In the genomic region with DNA sequence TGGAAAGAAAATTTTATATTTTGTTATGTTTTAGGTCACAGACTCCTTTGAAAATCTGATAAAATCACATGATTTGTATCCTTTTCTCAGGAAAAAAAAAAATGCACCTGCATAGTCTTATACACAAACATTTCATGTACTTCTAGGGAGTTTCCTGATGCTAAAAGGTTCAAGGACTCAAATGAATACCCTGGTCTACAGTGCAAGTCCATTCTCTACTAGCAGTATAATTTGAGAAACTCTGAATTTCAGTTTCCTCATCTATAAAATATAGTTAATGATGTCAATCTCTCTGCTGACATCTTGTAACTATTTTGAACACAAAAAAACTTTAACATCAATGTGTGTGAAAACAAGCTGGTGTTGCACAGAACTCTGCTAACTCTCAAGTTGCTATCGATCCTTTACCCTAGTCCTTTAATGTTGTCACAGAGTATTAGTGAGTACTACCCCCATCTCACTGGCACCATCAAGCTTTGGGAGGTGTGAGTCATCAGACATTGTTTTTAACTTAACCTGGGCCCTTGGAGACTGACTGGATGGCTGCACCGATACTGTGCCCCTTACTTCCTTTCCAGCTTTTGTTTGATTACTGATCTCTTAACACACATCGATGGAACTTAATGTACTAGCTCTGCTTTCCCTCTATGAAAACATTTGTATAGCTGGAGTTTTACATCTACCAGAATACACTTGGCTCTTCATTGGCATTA, we compare ENCODE assay signal across 15 cellular contexts.
DNase-seq lines count a peak whose midpoint lies in the region; ATAC-seq, FAIRE-seq and TF ChIP-seq lines count a peak whose summit lies in the region.
"Had no signal": no experiment of that assay in that cellular context is flagged by ENCODE, and none has a peak within 500 bp of the region (broad histone marks: within the 10 kb centered on the region; RNA-seq: fewer than 3 reads in every experiment).

No MANE protein-coding gene starts in this region.

- BruUV-seq in Calu3 (replicated peaks; lab: Mats Ljungman, UMichigan): no TSS peak

- no peaks in the 10 kb centered on the region for H3K36me3 Mint-ChIP-seq in Calu3 (ENCODE audit: insufficient read depth, unreplicated experiment)

- H3K79me2 ChIP-seq in osteoblast (ENCODE audit: insufficient read depth, low read length): no peaks in the 10 kb centered on the region

- H4K20me1 ChIP-seq in osteoblast (ENCODE audit: insufficient read depth, low read length): no peaks in the 10 kb centered on the region

- H3K9me3 ChIP-seq in osteoblast (ENCODE audit: low read depth, low read length): no peaks in the 10 kb centered on the region
- H3K9me3 ChIP-seq: ascending aorta had no signal

- no peak overlapping the region for H3K27ac Mint-ChIP-seq in Calu3 (ENCODE audit: unreplicated experiment)
- H3K27ac Mint-ChIP-seq: activated T-helper 2 cell treated with anti-CD3 and anti-CD28 coated beads, Interferon-gamma antibody, Interleukin-2, Interleukin-4, amounts not matched to agents 10 μg/mL and 5 μg/mL and 100 μg/mL, durations not matched to agents 14 hours and 24 hours and 36 hours had no signal

- no peaks in the 10 kb centered on the region for H3K27me3 Mint-ChIP-seq in Calu3 (ENCODE audit: unreplicated experiment)

- H3K36me3 ChIP-seq in bronchial epithelial cell (ENCODE audit: control insufficient read depth, insufficient read depth, low read length) (no peaks in the 10 kb centered on the region), osteoblast (ENCODE audit: insufficient read depth, low read length) (no peaks in the 10 kb centered on the region)
- H3K36me3 ChIP-seq: ascending aorta had no signal

- H2AFZ ChIP-seq in osteoblast (ENCODE audit: low read length): no peak overlapping the region

- H3K4me3 ChIP-seq in bronchial epithelial cell (ENCODE audit: low read depth, low read length) (no peak overlapping the region), osteoblast (ENCODE audit: insufficient read depth, low read length) (no peak overlapping the region)
- H3K4me3 ChIP-seq: ascending aorta had no signal

- H3K4me3 Mint-ChIP-seq in Calu3 (ENCODE audit: low read depth, unreplicated experiment): no peak overlapping the region

- CTCF ChIA-PET in Calu3 (lab: Charles Lee): no interaction called here

- peak; percentile 2 for DNase-seq in Calu3
- peak; percentile 10 for DNase-seq in bronchial epithelial cell (ENCODE audit: low read depth)
- no peak for DNase-seq in ACHN
- DNase-seq in osteoblast (ENCODE audit: insufficient read length, low spot score, missing footprints): no peak
- no peak for DNase-seq in stimulated activated CD4-positive, alpha-beta T cell treated with anti-CD3 and anti-CD28 coated beads, Interleukin-4, amount 100 ng/mL, for 4 hours
- no peak for DNase-seq in DMS79 (lab: John Stamatoyannopoulos, UW)
- DNase-seq: activated CD4-positive, alpha-beta T cell treated with anti-CD3 and anti-CD28 coated beads, Interleukin-2, amount 50 U/mL, for 1 hour; NCI-H1092; posterior cingulate gyrus; stimulated activated CD8-positive, alpha-beta memory T cell treated with anti-CD3 and anti-CD28 coated beads, Interleukin-4, amount 100 ng/mL, for 48 hours had no signal

- intact Hi-C loops in Calu3 (cut with micrococcal nuclease; ENCODE audit: unreplicated experiment): no loop called here

- peaks cover 5% of the 10 kb centered on the region for H3K9me3 Mint-ChIP-seq in Calu3 (ENCODE audit: low read depth, unreplicated experiment)
- H3K9me3 Mint-ChIP-seq: activated T-helper 2 cell treated with anti-CD3 and anti-CD28 coated beads, Interferon-gamma antibody, Interleukin-2, Interleukin-4, amounts not matched to agents 10 μg/mL and 5 μg/mL and 100 μg/mL, durations not matched to agents 14 hours and 24 hours and 36 hours had no signal

- TF ChIP-seq CTCF in Calu3 (IDR thresholded peaks at IDR 0.05; ENCODE audit: unreplicated experiment) (no peak), bronchial epithelial cell (IDR thresholded peaks at IDR 0.05; ENCODE audit: insufficient read depth, low read length, severe bottlenecking) (no peak), osteoblast (IDR thresholded peaks at IDR 0.05; ENCODE audit: extremely low read depth, low read depth, low read length) (no peak)

- no peak for FAIRE-seq in bronchial epithelial cell (lab: Jason Lieb, UNC)
- FAIRE-seq: islet of Langerhans had no signal

- in situ Hi-C loops in ACHN (cut with HindIII; ENCODE audit: low pct_ligation_motif_present, low pct_unique_long_range_greater_than_20kb, low sequenced_read_pairs): no loop called here

- no peak overlapping the region for H3K4me2 ChIP-seq in osteoblast (ENCODE audit: insufficient read depth, low read length)

- no peaks in the 10 kb centered on the region for H3K27me3 ChIP-seq in bronchial epithelial cell (ENCODE audit: control insufficient read depth, insufficient read depth, low read length)
- no peaks in the 10 kb centered on the region for H3K27me3 ChIP-seq in osteoblast (ENCODE audit: insufficient read depth, low read length)
- H3K27me3 ChIP-seq: ascending aorta had no signal

- no peak overlapping the region for H3K27ac ChIP-seq in osteoblast (ENCODE audit: low read depth, low read length)
- H3K27ac ChIP-seq: ascending aorta had no signal

- peaks cover 14% of the 10 kb centered on the region for H3K4me1 Mint-ChIP-seq in Calu3 (ENCODE audit: low read depth, unreplicated experiment)

- peak; percentile 47 for ATAC-seq in GM18873 (IDR thresholded peaks at IDR 0.05; ENCODE audit: low FRiP score, unreplicated experiment)
- peak; percentile 46 for ATAC-seq in HG02798 (IDR thresholded peaks at IDR 0.05; ENCODE audit: poor library complexity, unreplicated experiment)

- H3K4me1 ChIP-seq in osteoblast (ENCODE audit: insufficient read depth, low read length): no peaks in the 10 kb centered on the region

Comparison
In these comparisons a context has a peak if more than half of its experiments do, and no peak if none do; other contexts are left out.
1. DNase-seq: peak in Calu3 (single experiment) and bronchial epithelial cell (single experiment); none in ACHN (single experiment), osteoblast (single experiment), stimulated activated CD4-positive, alpha-beta T cell treated with anti-CD3 and anti-CD28 coated beads, Interleukin-4, amount 100 ng/mL, for 4 hours (0 of 2) and DMS79 (single experiment).